Comparison of ENCODE assay signal across 8 cellular contexts in genomic region chr19:3762501-3763459, GRCh38. TPM values are rescaled to one million over a fixed set of nuclear protein-coding genes. Genes with fewer than 3 reads are reported as not detected.
DNase-seq lines count a peak whose midpoint lies in the region; ATAC-seq and TF ChIP-seq lines count a peak whose summit lies in the region.

MRPL54 (plus strand) TSS chr19:3762682; CDS start chr19:3762701, 19 bp downstream.

- peak within 1 kb of the TSS; percentile 93 for H2BK5ac ChIP-seq in IMR-90 (ENCODE audit: low read depth, low read length, poor library complexity, severe bottlenecking)

- no peaks in the 10 kb centered on the region for H3K9me3 ChIP-seq in IMR-90 (ENCODE audit: control insufficient read depth, insufficient read depth, low read length)
- H3K9me3 ChIP-seq in mononuclear cell (ENCODE audit: low read depth, low read length) = no peaks in the 10 kb centered on the region

- H4K20me1 ChIP-seq in IMR-90 (ENCODE audit: insufficient read depth, low read length) = no peaks in the 10 kb centered on the region

- intact Hi-C loops in IMR-90 (cut with micrococcal nuclease) = no loop called here

- WGBS in IMR-90 (ENCODE audit: extremely low coverage in 2 of 2, insufficient read length in 1 of 2), 2 experiments = 0% methylated on average over 26 of the region's 47 CpGs; no CpG with 5 or more reads in 1 of the 2 experiments

- H3K4ac ChIP-seq in IMR-90 (ENCODE audit: low read depth, low read length) = peak within 1 kb of the TSS; percentile 92

- peaks cover 2% of the 10 kb centered on the region; the same call in 1 of the 2 replicates for H3K4me1 ChIP-seq in IMR-90 (ENCODE audit: control insufficient read depth, insufficient read depth, low read length)
- peaks cover 48% of the 10 kb centered on the region for H3K4me1 ChIP-seq in mononuclear cell (ENCODE audit: insufficient read depth, low read length)

- peak within 1 kb of the TSS; percentile 88 for H4K91ac ChIP-seq in IMR-90 (ENCODE audit: insufficient read depth, low read depth, low read length)

- H4K5ac ChIP-seq in IMR-90 (ENCODE audit: low read depth, low read length) = peak within 1 kb of the TSS; percentile 94

- dilution Hi-C loops in IMR-90 (cut with HindIII; ENCODE audit: low sequenced_read_pairs, unreplicated experiment) = no loop called here

- peak within 1 kb of the TSS; percentile 12; the same call in 1 of the 2 replicates for H2BK20ac ChIP-seq in IMR-90 (ENCODE audit: low read depth, low read length)

- peak within 1 kb of the TSS; percentile 91 for H3K14ac ChIP-seq in IMR-90 (replicated peaks; ENCODE audit: low read depth, low read length)

- H3K79me1 ChIP-seq in IMR-90 (ENCODE audit: low read depth in 1 of 2, low read length in 2 of 2) = peaks cover 18 to 39% of the 10 kb centered on the region in 2 experiments

- H3K9me1 ChIP-seq in IMR-90 (ENCODE audit: insufficient read depth, low read length) = peaks cover 3% of the 10 kb centered on the region; the same call in 1 of the 2 replicates

- H3K56ac ChIP-seq in IMR-90 (ENCODE audit: extremely low read depth, insufficient read depth, low read length) = peak within 1 kb of the TSS; percentile 92

- ATAC-seq in GM21528 (IDR thresholded peaks at IDR 0.05; ENCODE audit: low FRiP score, unreplicated experiment) (peak; percentile 64), IMR-90 (ENCODE audit: low read depth) (peak; percentile 94)

- H3K9ac ChIP-seq in IMR-90 (ENCODE audit: low read depth, low read length) = peak within 1 kb of the TSS; percentile 90

- no TSS peak for BruUV-seq in IMR-90 (replicated peaks; lab: Mats Ljungman, UMichigan)

- peak within 1 kb of the TSS; percentile 79 for H2BK120ac ChIP-seq in IMR-90 (ENCODE audit: low read depth, low read length)

- H3K27ac ChIP-seq in IMR-90 (ENCODE audit: insufficient read depth, low read length) = peak within 1 kb of the TSS; percentile 97

- H3K23ac ChIP-seq in IMR-90 (ENCODE audit: low read depth, low read length) = peak within 1 kb of the TSS; percentile 44; the same call in 1 of the 2 replicates

- peak within 1 kb of the TSS; percentile 75; the same call in 1 of the 3 replicates for H2BK15ac ChIP-seq in IMR-90 (ENCODE audit: low read depth, low read length)

- H2AK9ac ChIP-seq in IMR-90 (replicated peaks; ENCODE audit: low read depth, low read length, poor library complexity) = peak within 1 kb of the TSS; percentile 98

- TF ChIP-seq POLR2A in IMR-90 (IDR thresholded peaks at IDR 0.05; ENCODE audit: low read depth, low read length) = peak; percentile 91

- H4K8ac ChIP-seq in IMR-90 (ENCODE audit: low read depth in 2 of 2, low read length in 2 of 2) = peak within 1 kb of the TSS; percentile 80 to 98

- no peak for TF ChIP-seq RAD21 in IMR-90 (IDR thresholded peaks at IDR 0.05; ENCODE audit: low read length)

- H3K18ac ChIP-seq in IMR-90 (ENCODE audit: low read depth, low read length) = peak within 1 kb of the TSS; percentile 39

- H3K36me3 ChIP-seq in IMR-90 (ENCODE audit: control insufficient read depth, insufficient read depth, low read length) = peaks cover 19% of the 10 kb centered on the region

- peak within 1 kb of the TSS; percentile 73 for H2AK5ac ChIP-seq in IMR-90 (ENCODE audit: low read depth, low read length)

- H3K4me3 ChIP-seq in IMR-90 (ENCODE audit: insufficient read depth, low read depth, low read length) (peak within 1 kb of the TSS; percentile 87), mononuclear cell (ENCODE audit: low read length) (peak within 1 kb of the TSS; percentile 73)

- no peak for TF ChIP-seq CTCF in IMR-90 (conservative IDR thresholded peaks at IDR 0.05; ENCODE audit: low read depth, low read length)

- POLR2A ChIA-PET in IMR-90 (lab: Charles Lee; ENCODE audit: unreplicated experiment) = interaction anchor here (0.5 to 1.3 kb wide), 5 partner anchors 10 to 25 kb away, joined by 3 to 4 read pairs (median 3); partner anchors contain the start of gene RAX2

- in situ Hi-C loops in IMR-90 (cut with MboI; ENCODE audit: low sequenced_read_pairs) = no loop called here

- H3K27me3 ChIP-seq in IMR-90 (ENCODE audit: control insufficient read depth, insufficient read depth, low read length) (no peaks in the 10 kb centered on the region), mononuclear cell (ENCODE audit: insufficient read depth, low read length) (no peaks in the 10 kb centered on the region)

- DNase-seq in DMS 273 (lab: John Stamatoyannopoulos, UW; ENCODE audit: unreplicated experiment) (peak; percentile 100), IMR-90 (peak; percentile 99), OCI-M1 (lab: John Stamatoyannopoulos, UW) (peak; percentile 98), activated T-cell treated with anti-CD3 and anti-CD28 coated beads for 24 hours (ENCODE audit: low read depth) (peak; percentile 98), epidermal melanocyte (ENCODE audit: insufficient read length, low spot score) (peak; percentile 98)
- DNase-seq in stimulated activated CD8-positive, alpha-beta memory T cell treated with anti-CD3 and anti-CD28 coated beads, Interleukin-4, amount 100 ng/mL, for 1 hour (ENCODE audit: low read depth in 2 of 2, low spot score in 1 of 2) = peak; percentile 96 to 99

- CTCF ChIA-PET in IMR-90 (lab: Yijun Ruan, JAX) = interaction anchor here (0.6 to 0.7 kb wide), 2 partner anchors 101 to 195 kb away, joined by 3 to 4 read pairs; no protein-coding TSS in a partner anchor

- peak within 1 kb of the TSS; percentile 99 for H2AFZ ChIP-seq in IMR-90 (replicated peaks; ENCODE audit: low read length, poor library complexity)

- peak within 1 kb of the TSS; percentile 70 for H3K4me2 ChIP-seq in IMR-90 (ENCODE audit: low read depth, low read length)

TF ChIP-seq in IMR-90, 13 proteins besides CTCF, POLR2A, EP300 and RAD21:
- TF ChIP-seq NFE2L2 (IDR thresholded peaks at IDR 0.05; ENCODE audit: low read depth, low read length) = no peak
- peak; percentile 74 for TF ChIP-seq CEBPB (IDR thresholded peaks at IDR 0.05; ENCODE audit: low read depth, low read length)
- TF ChIP-seq MAFK (IDR thresholded peaks at IDR 0.05; ENCODE audit: low read depth, low read length) = no peak
- peak; percentile 88 for TF ChIP-seq BHLHE40 (IDR thresholded peaks at IDR 0.05; ENCODE audit: low read depth, low read length)
- no peak for TF ChIP-seq ELK1 (IDR thresholded peaks at IDR 0.05; ENCODE audit: borderline replicate concordance, low read depth, low read length)
- no peak for TF ChIP-seq RCOR1 (IDR thresholded peaks at IDR 0.05; ENCODE audit: insufficient replicate concordance, low read length)
- no peak for TF ChIP-seq CHD1 (IDR thresholded peaks at IDR 0.05; ENCODE audit: low read depth, low read length)
- TF ChIP-seq FOS (IDR thresholded peaks at IDR 0.05; ENCODE audit: low read depth, low read length) = no peak
- TF ChIP-seq USF2 (IDR thresholded peaks at IDR 0.05; ENCODE audit: low read depth, low read length) = 0 out of 2 replicates have a peak, but pooled peaks have one; percentile 9
- peak; percentile 27; the same call in 1 of the 2 replicates for TF ChIP-seq MAZ (IDR thresholded peaks at IDR 0.05; ENCODE audit: borderline replicate concordance, low read depth, low read length)
- TF ChIP-seq RFX5 (IDR thresholded peaks at IDR 0.05; ENCODE audit: low read depth, low read length) = peak; percentile 24; the same call in 1 of the 2 replicates
- TF ChIP-seq MXI1 (IDR thresholded peaks at IDR 0.05; ENCODE audit: borderline replicate concordance, low read depth, low read length) = peak; percentile 83
- no peak for TF ChIP-seq SMC3 (IDR thresholded peaks at IDR 0.05; ENCODE audit: low read depth, low read length)

RNA-seq across cellular contexts. Expression of gene MRPL54, which starts in this region (rescaled TPM):
- total RNA-seq in IMR-90 (2012; rRNA removed) = 55.9 and 68.6 TPM in 2 replicates
- 75.7 and 96.5 TPM in 2 replicates for polyA plus RNA-seq in IMR-90 (2012; rRNA removed)
- 126 and 298 TPM in 2 replicates for polyA plus RNA-seq in IMR-90 (2012; cell fraction: cytosol; rRNA removed)
- 25.4 and 32.2 TPM in 2 replicates for polyA plus RNA-seq in IMR-90 (2012; cell fraction: nucleus; rRNA removed; ENCODE audit: low replicate concordance)
- 40.4 TPM for total RNA-seq in mononuclear cell

Comparison
In these comparisons a context has a peak if more than half of its experiments do, and no peak if none do; other contexts are left out.
1. Peak in every context shown above with its lines: DNase-seq, ATAC-seq, H3K4me3 ChIP-seq and H3K27ac ChIP-seq.